Comparison of ENCODE assay signal across 24 cellular contexts in genomic region chr15:42171122-42171521, GRCh38. TPM values are rescaled to one million over a fixed set of nuclear protein-coding genes. Genes with fewer than 3 reads are reported as not detected.
DNase-seq lines count a peak whose midpoint lies in the region; ATAC-seq and TF ChIP-seq lines count a peak whose summit lies in the region.
"Had no signal": no experiment of that assay in that cellular context is flagged by ENCODE, and none has a peak within 500 bp of the region (broad histone marks: within the 10 kb centered on the region; RNA-seq: fewer than 3 reads in every experiment).

No MANE protein-coding gene starts in this region.

- H3K4me1 Mint-ChIP-seq in activated CD4-positive, alpha-beta T cell treated with anti-CD3 and anti-CD28 coated beads, Interleukin-2, amount 10 ng/mL, durations not matched to agents 24 days and 14 days, result peaks cover 13% of the 10 kb centered on the region
- peaks cover 5% of the 10 kb centered on the region for H3K4me1 Mint-ChIP-seq in activated naive CD8-positive, alpha-beta T cell treated with anti-CD3 and anti-CD28 coated beads, Interleukin-2, amount 50 U/mL, for 24 hours
- H3K4me1 Mint-ChIP-seq: WTC11 had no signal

- DNase-seq in activated CD4-positive, alpha-beta T cell treated with anti-CD3 and anti-CD28 coated beads, Interleukin-2, amount 10 ng/mL, durations not matched to agents 24 days and 14 days, result no peak
- DNase-seq in activated CD4-positive, alpha-beta T cell treated with anti-CD3 and anti-CD28 coated beads for 4 hours, result no peak
- DNase-seq in MM.1S (peak; percentile 19), osteoblast (ENCODE audit: insufficient read length, low spot score, missing footprints) (peak; percentile 50), colonic mucosa (no peak), WERI-Rb-1 (no peak)
- DNase-seq in activated naive CD8-positive, alpha-beta T cell treated with anti-CD3 and anti-CD28 coated beads, Interleukin-2, amount 50 U/mL, for 24 hours, result no peak
- DNase-seq: anterior cingulate cortex, DMS79, left cardiac atrium, NCI-H1105 treated with DMSO at 0.1 percent for 48 hours, NCI-H2171, NCI-H748 treated with DMSO at 0.1 percent for 48 hours, ovary, SW 1271, trophoblast cell had no signal

- no peak for ATAC-seq in activated naive CD8-positive, alpha-beta T cell treated with anti-CD3 and anti-CD28 coated beads, Interleukin-2, amount 50 U/mL, for 24 hours
- ATAC-seq in HG03039 (IDR thresholded peaks at IDR 0.05; ENCODE audit: unreplicated experiment), result no peak
- ATAC-seq: WTC11 had no signal

- H3K4me3 Mint-ChIP-seq in activated CD4-positive, alpha-beta T cell treated with anti-CD3 and anti-CD28 coated beads, Interleukin-2, amount 10 ng/mL, durations not matched to agents 24 days and 14 days, result no peak overlapping the region
- H3K4me3 Mint-ChIP-seq in activated naive CD8-positive, alpha-beta T cell treated with anti-CD3 and anti-CD28 coated beads, Interleukin-2, amount 50 U/mL, for 24 hours, result no peak overlapping the region
- H3K4me3 Mint-ChIP-seq: WTC11 had no signal

- peaks cover 67% of the 10 kb centered on the region for H3K36me3 Mint-ChIP-seq in activated CD4-positive, alpha-beta T cell treated with anti-CD3 and anti-CD28 coated beads, Interleukin-2, amount 10 ng/mL, durations not matched to agents 24 days and 14 days (ENCODE audit: low read depth)
- peaks cover 49% of the 10 kb centered on the region for H3K36me3 Mint-ChIP-seq in activated naive CD8-positive, alpha-beta T cell treated with anti-CD3 and anti-CD28 coated beads, Interleukin-2, amount 50 U/mL, for 24 hours (ENCODE audit: low read depth)

- H3K4me1 ChIP-seq in MM.1S (ENCODE audit: low read length) (peaks cover 14% of the 10 kb centered on the region), osteoblast (ENCODE audit: insufficient read depth, low read length) (no peaks in the 10 kb centered on the region), colonic mucosa (no peaks in the 10 kb centered on the region)

- no peaks in the 10 kb centered on the region for H3K79me2 ChIP-seq in MM.1S (ENCODE audit: low read length)
- no peaks in the 10 kb centered on the region for H3K79me2 ChIP-seq in osteoblast (ENCODE audit: insufficient read depth, low read length)

- peaks cover 6% of the 10 kb centered on the region; the same call in 1 of the 2 replicates for H3K36me3 ChIP-seq in MM.1S (replicated peaks; ENCODE audit: insufficient read depth, low read length)
- peaks cover 74% of the 10 kb centered on the region for H3K36me3 ChIP-seq in osteoblast (ENCODE audit: insufficient read depth, low read length)
- peaks cover 22% of the 10 kb centered on the region for H3K36me3 ChIP-seq in colonic mucosa
- peaks cover 40% of the 10 kb centered on the region for H3K36me3 ChIP-seq in WERI-Rb-1
- H3K36me3 ChIP-seq: ovary had no signal

- no peaks in the 10 kb centered on the region for H3F3A ChIP-seq in MM.1S (ENCODE audit: insufficient read depth, low read length)

- H4K20me1 ChIP-seq in MM.1S (ENCODE audit: insufficient read depth, low read length) (no peaks in the 10 kb centered on the region), osteoblast (ENCODE audit: insufficient read depth, low read length) (no peaks in the 10 kb centered on the region)

- H3K4me3 ChIP-seq in MM.1S (ENCODE audit: low read length) (no peak overlapping the region), osteoblast (ENCODE audit: insufficient read depth, low read length) (no peak overlapping the region), colonic mucosa (no peak overlapping the region), WERI-Rb-1 (ENCODE audit: low read depth, low read length) (no peak overlapping the region)
- H3K4me3 ChIP-seq: K562, ovary, smooth muscle cell had no signal

- TF ChIP-seq CTCF in MM.1S (IDR thresholded peaks at IDR 0.05; ENCODE audit: low read length) (no peak), osteoblast (IDR thresholded peaks at IDR 0.05; ENCODE audit: extremely low read depth, low read depth, low read length) (no peak), colonic mucosa (IDR thresholded peaks at IDR 0.05) (no peak), WERI-Rb-1 (IDR thresholded peaks at IDR 0.05; ENCODE audit: low read depth, low read length) (no peak)

- H3K27me3 ChIP-seq in MM.1S (replicated peaks; ENCODE audit: insufficient read depth, low read length), result no peaks in the 10 kb centered on the region
- H3K27me3 ChIP-seq in osteoblast (ENCODE audit: insufficient read depth, low read length), result no peaks in the 10 kb centered on the region
- H3K27me3 ChIP-seq in colonic mucosa, result no peaks in the 10 kb centered on the region
- H3K27me3 ChIP-seq in WERI-Rb-1 (ENCODE audit: insufficient read depth, low read depth, severe bottlenecking), result no peaks in the 10 kb centered on the region
- H3K27me3 ChIP-seq: ovary had no signal

- H3K27ac Mint-ChIP-seq in activated CD4-positive, alpha-beta T cell treated with anti-CD3 and anti-CD28 coated beads, Interleukin-2, amount 10 ng/mL, durations not matched to agents 24 days and 14 days, result peak overlapping the region; percentile 51
- H3K27ac Mint-ChIP-seq in activated naive CD8-positive, alpha-beta T cell treated with anti-CD3 and anti-CD28 coated beads, Interleukin-2, amount 50 U/mL, for 24 hours, result peak overlapping the region; percentile 51
- H3K27ac Mint-ChIP-seq: WTC11 had no signal

- H3K9me2 ChIP-seq in MM.1S (replicated peaks; ENCODE audit: insufficient read depth, low read length), result no peaks in the 10 kb centered on the region

- H3K4me2 ChIP-seq in MM.1S (ENCODE audit: low read depth, low read length) (0 out of 2 replicates have a peak overlapping the region, but pooled peaks have one; percentile 8), osteoblast (ENCODE audit: insufficient read depth, low read length) (no peak overlapping the region)
- H3K4me2 ChIP-seq: smooth muscle cell had no signal

- no peak overlapping the region for H3K9ac ChIP-seq in MM.1S (ENCODE audit: low read length)
- no peak overlapping the region for H3K9ac ChIP-seq in colonic mucosa (ENCODE audit: low read depth in 2 of 2, low read length in 2 of 2)

- no peaks in the 10 kb centered on the region for H3K27me3 Mint-ChIP-seq in activated CD4-positive, alpha-beta T cell treated with anti-CD3 and anti-CD28 coated beads, Interleukin-2, amount 10 ng/mL, durations not matched to agents 24 days and 14 days
- no peaks in the 10 kb centered on the region for H3K27me3 Mint-ChIP-seq in activated naive CD8-positive, alpha-beta T cell treated with anti-CD3 and anti-CD28 coated beads, Interleukin-2, amount 50 U/mL, for 24 hours

- H3K9me3 Mint-ChIP-seq in activated CD4-positive, alpha-beta T cell treated with anti-CD3 and anti-CD28 coated beads, Interleukin-2, amount 10 ng/mL, durations not matched to agents 24 days and 14 days, result no peaks in the 10 kb centered on the region
- no peaks in the 10 kb centered on the region for H3K9me3 Mint-ChIP-seq in activated naive CD8-positive, alpha-beta T cell treated with anti-CD3 and anti-CD28 coated beads, Interleukin-2, amount 50 U/mL, for 24 hours
- H3K9me3 Mint-ChIP-seq: WTC11 had no signal

- H3K9me3 ChIP-seq in MM.1S (replicated peaks; ENCODE audit: insufficient read depth, low read length) (no peaks in the 10 kb centered on the region), osteoblast (ENCODE audit: low read depth, low read length) (no peaks in the 10 kb centered on the region), colonic mucosa (no peaks in the 10 kb centered on the region), WERI-Rb-1 (ENCODE audit: severe bottlenecking) (no peaks in the 10 kb centered on the region)
- H3K9me3 ChIP-seq: ovary had no signal

- no peak overlapping the region for H3K27ac ChIP-seq in MM.1S (ENCODE audit: low read length)
- H3K27ac ChIP-seq in osteoblast (ENCODE audit: low read depth, low read length), result no peak overlapping the region
- H3K27ac ChIP-seq in colonic mucosa, result no peak overlapping the region
- no peak overlapping the region for H3K27ac ChIP-seq in WERI-Rb-1
- H3K27ac ChIP-seq: C4-2B, HL-60, ovary had no signal

- no peak overlapping the region for H2AFZ ChIP-seq in MM.1S (ENCODE audit: low read length)
- H2AFZ ChIP-seq in osteoblast (ENCODE audit: low read length), result no peak overlapping the region

- intact Hi-C loops in activated CD4-positive, alpha-beta T cell treated with anti-CD3 and anti-CD28 coated beads, Interleukin-2, amount 10 ng/mL, durations not matched to agents 24 days and 14 days (cut with micrococcal nuclease), result no loop called here
- intact Hi-C loops in colonic mucosa (cut with DNase I), result no loop called here

RNA-seq across cellular contexts. Expression of gene PLA2G4F, which starts 14.7 kb away (rescaled TPM):
- not detected in 2 replicates for total RNA-seq in activated CD4-positive, alpha-beta T cell treated with anti-CD3 and anti-CD28 coated beads, Interleukin-2, amount 10 ng/mL, durations not matched to agents 24 days and 14 days
- total RNA-seq in osteoblast (not detected in 2 replicates), colonic mucosa (10 to 100 TPM; 27.7 to 30.2 TPM)
- total RNA-seq: A172, fibroblast of villous mesenchyme had no signal

RNA-seq across cellular contexts. Expression of gene VPS39, which starts 37.0 kb away (rescaled TPM):
- total RNA-seq in activated CD4-positive, alpha-beta T cell treated with anti-CD3 and anti-CD28 coated beads, Interleukin-2, amount 10 ng/mL, durations not matched to agents 24 days and 14 days, result 58.0 TPM in 2 replicates
- total RNA-seq in osteoblast (69.1 and 76.6 TPM in 2 replicates), colonic mucosa (10 to 100 TPM; 49.1 to 50.4 TPM)

Comparison
In these comparisons a context has a peak if more than half of its experiments do, and no peak if none do; other contexts are left out.
1. DNase-seq: peak in MM.1S (single experiment) and osteoblast (single experiment); none in activated CD4-positive, alpha-beta T cell treated with anti-CD3 and anti-CD28 coated beads, Interleukin-2, amount 10 ng/mL, durations not matched to agents 24 days and 14 days (single experiment), activated CD4-positive, alpha-beta T cell treated with anti-CD3 and anti-CD28 coated beads for 4 hours (0 of 2), activated naive CD8-positive, alpha-beta T cell treated with anti-CD3 and anti-CD28 coated beads, Interleukin-2, amount 50 U/mL, for 24 hours (single experiment), colonic mucosa (single experiment) and WERI-Rb-1 (single experiment).
2. RNA of gene PLA2G4F, which starts 14.7 kb away (total RNA-seq): 27.7 to 30.2 TPM in colonic mucosa; not detected in activated CD4-positive, alpha-beta T cell treated with anti-CD3 and anti-CD28 coated beads, Interleukin-2, amount 10 ng/mL, durations not matched to agents 24 days and 14 days and not detected in osteoblast; every median in the first group is over 10 times any median in the second.